In the genomic region with DNA sequence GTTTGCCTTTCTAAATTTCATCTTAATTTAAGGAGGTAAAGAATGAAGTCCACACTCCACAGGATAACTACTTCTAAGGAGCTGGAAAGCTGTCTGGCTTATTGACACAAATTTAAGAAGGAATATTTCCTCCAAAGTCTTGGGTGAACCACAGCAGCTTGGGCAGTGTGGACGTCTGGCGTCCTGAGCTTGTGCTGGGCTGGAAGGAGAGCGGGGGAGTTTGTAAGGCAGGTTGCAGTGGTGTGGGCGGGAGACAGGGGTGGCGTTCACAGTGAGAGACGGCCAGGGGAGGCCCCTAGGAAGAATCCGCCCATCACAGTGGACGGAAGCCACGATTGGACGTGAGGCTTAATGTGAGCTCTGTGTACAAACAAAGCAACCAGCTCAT, we compare ENCODE assay signal across 9 cellular contexts. TPM values are rescaled to one million over a fixed set of nuclear protein-coding genes. Genes with fewer than 3 reads are reported as not detected.
DNase-seq lines count a peak whose midpoint lies in the region; ATAC-seq and TF ChIP-seq lines count a peak whose summit lies in the region.
"Had no signal": no experiment of that assay in that cellular context is flagged by ENCODE, and none has a peak within 500 bp of the region (broad histone marks: within the 10 kb centered on the region; RNA-seq: fewer than 3 reads in every experiment).

No MANE protein-coding gene starts in this region.

- 39% methylated on average over 10 of the region's 10 CpGs for WGBS in smooth muscle cell (ENCODE audit: low lambda C conversion rate)

- H3K9ac ChIP-seq in smooth muscle cell (ENCODE audit: low read depth): no peak overlapping the region

- ATAC-seq in HG02981 (IDR thresholded peaks at IDR 0.05; ENCODE audit: unreplicated experiment) (no peak), GM18505 (IDR thresholded peaks at IDR 0.05; ENCODE audit: unreplicated experiment) (no peak), HG03457 (IDR thresholded peaks at IDR 0.05; ENCODE audit: unreplicated experiment) (no peak)

- H3K27me3 ChIP-seq in smooth muscle cell (ENCODE audit: low read depth): no peaks in the 10 kb centered on the region

- TF ChIP-seq CTCF in smooth muscle cell (IDR thresholded peaks at IDR 0.05; ENCODE audit: borderline replicate concordance, insufficient read depth, poor library complexity, severe bottlenecking): no peak

- no peaks in the 10 kb centered on the region for H3F3A ChIP-seq in smooth muscle cell (ENCODE audit: low read depth)

- H3K27ac ChIP-seq in smooth muscle cell (ENCODE audit: low read depth): peak overlapping the region; percentile 45

- H3K4me1 ChIP-seq in smooth muscle cell (ENCODE audit: low read depth): peaks cover 4% of the 10 kb centered on the region

- no peaks in the 10 kb centered on the region for H3K79me2 ChIP-seq in smooth muscle cell (ENCODE audit: low read depth)

- DNase-seq in HT-29 (ENCODE audit: low spot score) (peak; percentile 50), astrocyte of the hippocampus (ENCODE audit: low read depth, low spot score) (peak; percentile 66), iPS-NIHi7 (ENCODE audit: extremely low spot score) (peak; percentile 73), smooth muscle cell (lab: John Stamatoyannopoulos, UW; ENCODE audit: unreplicated experiment) (no peak), SIG-M5 treated with dmso at 0.1 percent for 504 hours (lab: John Stamatoyannopoulos, UW; ENCODE audit: unreplicated experiment) (no peak)
- DNase-seq: T-helper 9 cell had no signal

- no peak overlapping the region for H2AFZ ChIP-seq in smooth muscle cell (ENCODE audit: low read depth)

- no peak for TF ChIP-seq POLR2A in GM18505 (IDR thresholded peaks at IDR 0.05; ENCODE audit: borderline replicate concordance, extremely low read depth, insufficient read depth, insufficient read length)

- H3K4me2 ChIP-seq in smooth muscle cell: peak overlapping the region; percentile 59

- no peaks in the 10 kb centered on the region for H4K20me1 ChIP-seq in smooth muscle cell (ENCODE audit: low read depth)

- H3K9me3 ChIP-seq in smooth muscle cell (replicated peaks; ENCODE audit: low read depth): no peaks in the 10 kb centered on the region

- H3K36me3 ChIP-seq in smooth muscle cell (ENCODE audit: low read depth): no peaks in the 10 kb centered on the region

- H3K4me3 ChIP-seq in smooth muscle cell: no peak overlapping the region

RNA-seq across cellular contexts. Expression of a gene that starts 25.7 kb away (rescaled TPM):
- 41.7 and 47.4 TPM in 2 replicates for total RNA-seq in HT-29 (2014; rRNA removed; shearing (Covaris generic))
- 19.0 and 27.3 TPM in 2 replicates for total RNA-seq in smooth muscle cell
- polyA plus RNA-seq in smooth muscle cell: 30.9 and 35.0 TPM in 2 replicates

Comparison
In these comparisons a context has a peak if more than half of its experiments do, and no peak if none do; other contexts are left out.
1. DNase-seq: peak in HT-29 (single experiment), astrocyte of the hippocampus (single experiment) and iPS-NIHi7 (single experiment); none in smooth muscle cell (single experiment) and SIG-M5 treated with dmso at 0.1 percent for 504 hours (single experiment).